ENCODE assay signal across 8 cellular contexts in genomic region chr10:12264204-12264908, GRCh38.
DNase-seq lines count a peak whose midpoint lies in the region; ATAC-seq, FAIRE-seq and TF ChIP-seq lines count a peak whose summit lies in the region.

No MANE protein-coding gene starts in this region.

- H3K36me3 Mint-ChIP-seq in astrocyte (ENCODE audit: low read depth, unreplicated experiment): peaks cover 7% of the 10 kb centered on the region

- TF ChIP-seq POLR2A in sigmoid colon (IDR thresholded peaks at IDR 0.05): no peak

- H3K4me3 ChIP-seq in astrocyte (ENCODE audit: insufficient read depth, low read depth, low read length) (peak overlapping the region; percentile 62), sigmoid colon (peak overlapping the region; percentile 15 to 45 (median 40))

- peak overlapping the region; percentile 67 for H3K4me3 Mint-ChIP-seq in astrocyte (ENCODE audit: unreplicated experiment)

- in situ Hi-C loops in GM13976 (cut with MboI; ENCODE audit: low sequenced_read_pairs, unreplicated experiment): loop anchor here (25.0 kb wide), 1 partner anchor 448 kb away; no protein-coding TSS in a partner anchor

- H3K79me2 ChIP-seq in astrocyte (ENCODE audit: insufficient read depth, low read length): no peaks in the 10 kb centered on the region

- H3K36me3 ChIP-seq in astrocyte (ENCODE audit: insufficient read depth, low read length) (no peaks in the 10 kb centered on the region), sigmoid colon (no peaks in the 10 kb centered on the region)

- peak overlapping the region; percentile 67 for H3K27ac Mint-ChIP-seq in astrocyte (ENCODE audit: unreplicated experiment)

- H3K27me3 Mint-ChIP-seq in astrocyte (ENCODE audit: low read depth, unreplicated experiment): no peaks in the 10 kb centered on the region

- ATAC-seq in HG02798 (IDR thresholded peaks at IDR 0.05; ENCODE audit: poor library complexity, unreplicated experiment): peak; percentile 95

- no peaks in the 10 kb centered on the region for H3K9me3 ChIP-seq in astrocyte (ENCODE audit: insufficient read depth, low read depth, low read length)
- H3K9me3 ChIP-seq in sigmoid colon: no peaks in the 10 kb centered on the region

- 20 to 21% methylated on average over 30 of the region's 30 CpGs for WGBS in sigmoid colon, 2 donors

- H3K27me3 ChIP-seq in astrocyte (ENCODE audit: insufficient read depth, low read length): no peaks in the 10 kb centered on the region
- H3K27me3 ChIP-seq in sigmoid colon: no peaks in the 10 kb centered on the region

- peak overlapping the region; percentile 90 for H3K4me2 ChIP-seq in astrocyte (ENCODE audit: low read length)

- peak; percentile 90 for DNase-seq in GM13976 (ENCODE audit: low spot score)
- peak; percentile 77 for DNase-seq in NCI-H1417 treated with DMSO at 0.1 percent for 48 hours (lab: John Stamatoyannopoulos, UW)
- peak; percentile 30 for DNase-seq in T-helper 22 cell (ENCODE audit: low read depth)
- DNase-seq in astrocyte (ENCODE audit: low read depth): peak; percentile 64
- DNase-seq in hypothalamus (lab: John Stamatoyannopoulos, UW): peak in 49 of 51 donors; percentile 11 to 84 (median 52)
- peak; percentile 85 for DNase-seq in sigmoid colon
- DNase-seq in cortex of kidney (lab: John Stamatoyannopoulos, UW): no peak

- H3K4me1 ChIP-seq in astrocyte (ENCODE audit: insufficient read depth, low read length) (peaks cover 5% of the 10 kb centered on the region), sigmoid colon (peaks cover 0 to 16% (median 5%) of the 10 kb centered on the region in 4 donors)

- peaks cover 6% of the 10 kb centered on the region for H3K9me3 Mint-ChIP-seq in astrocyte (ENCODE audit: unreplicated experiment)

- H4K20me1 ChIP-seq in astrocyte (ENCODE audit: insufficient read depth, low read length): no peaks in the 10 kb centered on the region

- no peak for TF ChIP-seq EP300 in sigmoid colon (IDR thresholded peaks at IDR 0.05)

- peak; percentile 85 for TF ChIP-seq CTCF in GM13976 (IDR thresholded peaks at IDR 0.05; ENCODE audit: borderline replicate concordance, control extremely low read depth, extremely low read depth, insufficient read depth, missing control alignments)
- peak; percentile 66 for TF ChIP-seq CTCF in astrocyte (IDR thresholded peaks at IDR 0.05; ENCODE audit: insufficient read depth, low read depth, low read length)
- peak; percentile 74 to 91 (median 78) for TF ChIP-seq CTCF in sigmoid colon (IDR thresholded peaks at IDR 0.05)

- H3K4me1 Mint-ChIP-seq in astrocyte (ENCODE audit: low read depth, unreplicated experiment): peaks cover 15% of the 10 kb centered on the region

- peak overlapping the region; percentile 73 for H3K27ac ChIP-seq in astrocyte (ENCODE audit: low read depth, low read length)
- peak overlapping the region; percentile 53 to 77 (median 73) for H3K27ac ChIP-seq in sigmoid colon

- intact Hi-C loops in sigmoid colon (cut with DNase I): loop anchor here (1.0 to 10.0 kb wide), 6 partner anchors 84 to 830 kb away; partner anchors contain the start of gene CAMK1D

- H3K9ac ChIP-seq in astrocyte (ENCODE audit: low read length): peak overlapping the region; percentile 80

- FAIRE-seq in astrocyte (lab: Jason Lieb, UNC): no peak

- peak overlapping the region; percentile 92 for H2AFZ ChIP-seq in astrocyte (ENCODE audit: low read depth, low read length)
